Comparison of ENCODE assay signal across 8 cellular contexts in genomic region chr19:1027953-1028902, GRCh38. TPM values are rescaled to one million over a fixed set of nuclear protein-coding genes. Genes with fewer than 3 reads are reported as not detected.
A peak's percentile ranks its signal among the peaks of the same experiment; 100 is the strongest.
DNase-seq lines count a peak whose midpoint lies in the region; ATAC-seq and TF ChIP-seq lines count a peak whose summit lies in the region.

No MANE protein-coding gene starts in this region.

- 4% methylated on average over 9 of the region's 60 CpGs; no CpG with 5 or more reads in 1 of the 2 donors for WGBS in gastroesophageal sphincter (ENCODE audit: low coverage in 1 of 2), 2 donors

- H3K36me3 ChIP-seq in OCI-LY7 (ENCODE audit: insufficient read depth, low read length) (peaks cover 23% of the 10 kb centered on the region), gastroesophageal sphincter (peaks cover 0 to 25% of the 10 kb centered on the region in 2 donors), osteoblast (ENCODE audit: insufficient read depth, low read length) (peaks cover 26% of the 10 kb centered on the region)

- CTCF ChIA-PET in AG04450 (lab: Charles Lee): interaction anchor here (1.2 kb wide), 1 partner anchor 37 kb away, joined by 3 read pairs; no protein-coding TSS in a partner anchor
- CTCF ChIA-PET in OCI-LY7 (lab: Charles Lee; ENCODE audit: unreplicated experiment): interaction anchor here (1.0 kb wide), 1 partner anchor 11 kb away, joined by 3 read pairs; no protein-coding TSS in a partner anchor

- TF ChIP-seq POLR2A in GM18505 (IDR thresholded peaks at IDR 0.05; ENCODE audit: borderline replicate concordance, extremely low read depth, insufficient read depth, insufficient read length) (peak; percentile 63), gastroesophageal sphincter (IDR thresholded peaks at IDR 0.05) (no peak)

- POLR2A ChIA-PET in AG04450 (lab: Yijun Ruan, JAX) (interaction anchor here (0.6 to 7.2 kb wide), 13 partner anchors 8 to 1450 kb away, joined by 3 to 126 read pairs (median 5); partner anchors contain the start of genes ABCA7, GPX4 and WDR18), OCI-LY7 (lab: Charles Lee) (interaction anchor here (1.7 to 2.7 kb wide), 2 partner anchors 12 to 39 kb away, joined by 5 to 15 read pairs; partner anchors contain the start of genes ABCA7 and ARHGAP45)

- peak overlapping the region; percentile 98 for H3K27ac ChIP-seq in AG04450 (ENCODE audit: low read depth, low read length)
- peak overlapping the region; percentile 77 for H3K27ac ChIP-seq in OCI-LY7 (ENCODE audit: low read depth, low read length, poor library complexity, severe bottlenecking)
- H3K27ac ChIP-seq in gastroesophageal sphincter: peak overlapping the region; percentile 96 to 99 (median 98)
- peak overlapping the region; percentile 53 for H3K27ac ChIP-seq in osteoblast (ENCODE audit: low read depth, low read length)

- H3K4me1 ChIP-seq in OCI-LY7 (ENCODE audit: insufficient read depth, low read length, poor library complexity, severe bottlenecking) (peaks cover 32% of the 10 kb centered on the region), gastroesophageal sphincter (peaks cover 0 to 62% (median 12%) of the 10 kb centered on the region in 3 donors), osteoblast (ENCODE audit: insufficient read depth, low read length) (peaks cover 8% of the 10 kb centered on the region)

- peak overlapping the region; percentile 99 for H3K4me2 ChIP-seq in OCI-LY7 (ENCODE audit: low read length)
- peak overlapping the region; percentile 91 for H3K4me2 ChIP-seq in osteoblast (ENCODE audit: insufficient read depth, low read length)

- H3K79me2 ChIP-seq in OCI-LY7 (ENCODE audit: insufficient read depth, low read depth, low read length): peaks cover 23% of the 10 kb centered on the region
- H3K79me2 ChIP-seq in osteoblast (ENCODE audit: insufficient read depth, low read length): peaks cover 64% of the 10 kb centered on the region

- no peaks in the 10 kb centered on the region for H3K9me2 ChIP-seq in OCI-LY7 (ENCODE audit: insufficient read depth, low read length)

- TF ChIP-seq CTCF in AG04450 (IDR thresholded peaks at IDR 0.05; ENCODE audit: low read depth, low read length) (no peak), OCI-LY7 (conservative IDR thresholded peaks at IDR 0.05; ENCODE audit: low read length) (no peak), gastroesophageal sphincter (IDR thresholded peaks at IDR 0.05) (no peak), osteoblast (IDR thresholded peaks at IDR 0.05; ENCODE audit: extremely low read depth, low read depth, low read length) (no peak)

- BruUV-seq in OCI-LY7 (replicated peaks; lab: Mats Ljungman, UMichigan): no TSS peak

- H4K20me1 ChIP-seq in OCI-LY7 (ENCODE audit: insufficient read depth, low read length) (no peaks in the 10 kb centered on the region), osteoblast (ENCODE audit: insufficient read depth, low read length) (peaks cover 47% of the 10 kb centered on the region)

- intact Hi-C loops in OCI-LY7 (cut with micrococcal nuclease; ENCODE audit: unreplicated experiment) (loop anchor here (2.0 to 10.0 kb wide), 2 partner anchors 13 to 237 kb away; partner anchors contain the start of genes ABCA7 and CIRBP), head of caudate nucleus (cut with DNase I) (no loop called here)

- H3K27me3 ChIP-seq in AG04450 (ENCODE audit: control insufficient read depth, insufficient read depth, low read length) (no peaks in the 10 kb centered on the region), gastroesophageal sphincter (peaks cover 4% of the 10 kb centered on the region), osteoblast (ENCODE audit: insufficient read depth, low read length) (no peaks in the 10 kb centered on the region)

- H3K4me3 ChIP-seq in AG04450 (ENCODE audit: low read depth, low read length): peak overlapping the region; percentile 89
- peak overlapping the region; percentile 88 for H3K4me3 ChIP-seq in OCI-LY7 (ENCODE audit: low read depth, low read length, poor library complexity, severe bottlenecking)
- H3K4me3 ChIP-seq in gastroesophageal sphincter: peak overlapping the region; percentile 82 to 95
- peak overlapping the region; percentile 98 for H3K4me3 ChIP-seq in osteoblast (ENCODE audit: insufficient read depth, low read length)

- no peak for TF ChIP-seq EP300 in gastroesophageal sphincter (IDR thresholded peaks at IDR 0.05)

- H3K9me3 ChIP-seq in AG04450 (ENCODE audit: control insufficient read depth, insufficient read depth, low read length): peaks cover 10% of the 10 kb centered on the region; the same call in 1 of the 2 replicates
- H3K9me3 ChIP-seq in OCI-LY7 (ENCODE audit: low read length): no peaks in the 10 kb centered on the region
- no peaks in the 10 kb centered on the region for H3K9me3 ChIP-seq in gastroesophageal sphincter
- no peaks in the 10 kb centered on the region for H3K9me3 ChIP-seq in osteoblast (ENCODE audit: low read depth, low read length)

- H2AFZ ChIP-seq in OCI-LY7 (ENCODE audit: low read length): no peak overlapping the region
- H2AFZ ChIP-seq in osteoblast (ENCODE audit: low read length): no peak overlapping the region

- DNase-seq in AG04450 (ENCODE audit: low read depth, low spot score): peak; percentile 93
- DNase-seq in OCI-LY7 (ENCODE audit: low spot score): peak; percentile 82
- DNase-seq in activated naive CD4-positive, alpha-beta T cell treated with Interleukin-2 at 50 U/mL for 16 hours: peak; percentile 55
- DNase-seq in osteoblast (ENCODE audit: insufficient read length, low spot score, missing footprints): peak; percentile 100
- no peak for DNase-seq in head of caudate nucleus

- ATAC-seq in GM18505 (IDR thresholded peaks at IDR 0.05; ENCODE audit: unreplicated experiment): no peak
- ATAC-seq in gastroesophageal sphincter: peak; percentile 61
- no peak for ATAC-seq in GM21737 (IDR thresholded peaks at IDR 0.05; ENCODE audit: unreplicated experiment)

RNA-seq across cellular contexts. Expression of gene CNN2, which starts 1.8 kb away (rescaled TPM):
- 302 and 362 TPM in 2 replicates for polyA plus RNA-seq in AG04450 (2011; rRNA removed)
- polyA minus RNA-seq in AG04450 (2011; rRNA and poly(A)+ RNA removed): 824 and 1,249 TPM in 2 replicates
- 51.5 and 73.7 TPM in 2 replicates for total RNA-seq in OCI-LY7 (2014; rRNA removed; shearing (Covaris generic))
- total RNA-seq in OCI-LY7 (2022) (126 and 127 TPM in 2 replicates), gastroesophageal sphincter (100 to 1,000 TPM in 1 of 4 donors, 10 to 100 TPM in 3; 52.9 to 103 (median 75.2) TPM), osteoblast (537 and 594 TPM in 2 replicates)

RNA-seq across cellular contexts. Expression of gene RNU6-2, which starts 6.9 kb away (rescaled TPM):
- polyA plus RNA-seq in AG04450 (2011; rRNA removed): not detected in 2 replicates
- polyA minus RNA-seq in AG04450 (2011; rRNA and poly(A)+ RNA removed): under 0.01 TPM in 1 of 2 replicates, not detected in the other
- total RNA-seq in OCI-LY7 (2014; rRNA removed; shearing (Covaris generic)): not detected in 2 replicates
- total RNA-seq in OCI-LY7 (2022) (not detected in 2 replicates), gastroesophageal sphincter (not detected), osteoblast (not detected in 2 replicates)

RNA-seq across cellular contexts. Expression of gene TMEM259, which starts 7.3 kb away (rescaled TPM):
- polyA plus RNA-seq in AG04450 (2011; rRNA removed): 55.8 and 74.0 TPM in 2 replicates
- 39.4 and 62.0 TPM in 2 replicates for polyA minus RNA-seq in AG04450 (2011; rRNA and poly(A)+ RNA removed)
- 131 and 169 TPM in 2 replicates for total RNA-seq in OCI-LY7 (2014; rRNA removed; shearing (Covaris generic))
- total RNA-seq in OCI-LY7 (2022) (195 and 204 TPM in 2 replicates), gastroesophageal sphincter (100 to 1,000 TPM; 146 to 179 (median 154) TPM), osteoblast (74.0 and 84.0 TPM in 2 replicates)

RNA-seq across cellular contexts. Expression of gene ABCA7, which starts 11.7 kb away (rescaled TPM):
- 1.5 and 1.6 TPM in 2 replicates for polyA plus RNA-seq in AG04450 (2011; rRNA removed)
- 2.7 and 3.4 TPM in 2 replicates for polyA minus RNA-seq in AG04450 (2011; rRNA and poly(A)+ RNA removed)
- 22.5 and 43.3 TPM in 2 replicates for total RNA-seq in OCI-LY7 (2014; rRNA removed; shearing (Covaris generic))
- total RNA-seq in OCI-LY7 (2022) (66.6 and 74.4 TPM in 2 replicates), gastroesophageal sphincter (10 to 100 TPM in 1 of 4 donors, 1 to 10 TPM in 3; 3.9 to 14.3 (median 6.4) TPM), osteoblast (33.3 and 43.0 TPM in 2 replicates)

RNA-seq across cellular contexts. Expression of gene GRIN3B, which starts 28.0 kb away (rescaled TPM):
- polyA plus RNA-seq in AG04450 (2011; rRNA removed): 0.24 and 0.38 TPM in 2 replicates
- 0.14 and 0.17 TPM in 2 replicates for polyA minus RNA-seq in AG04450 (2011; rRNA and poly(A)+ RNA removed)
- 0.05 TPM in 1 of 2 replicates, not detected in the other for total RNA-seq in OCI-LY7 (2014; rRNA removed; shearing (Covaris generic))
- total RNA-seq in OCI-LY7 (2022): not detected in 2 replicates
- not detected for total RNA-seq in gastroesophageal sphincter
- total RNA-seq in osteoblast: not detected in 2 replicates

Comparison
In these comparisons a context has a peak if more than half of its experiments do, and no peak if none do; other contexts are left out.
1. DNase-seq: peak in AG04450 (single experiment), OCI-LY7 (single experiment), activated naive CD4-positive, alpha-beta T cell treated with Interleukin-2 at 50 U/mL for 16 hours (single experiment) and osteoblast (single experiment); none in head of caudate nucleus (0 of 42).
2. Peak in every context shown above with its lines, with median percentiles within 50 percentile points of each other: H3K27ac ChIP-seq and H3K4me3 ChIP-seq.